In the genomic region with DNA sequence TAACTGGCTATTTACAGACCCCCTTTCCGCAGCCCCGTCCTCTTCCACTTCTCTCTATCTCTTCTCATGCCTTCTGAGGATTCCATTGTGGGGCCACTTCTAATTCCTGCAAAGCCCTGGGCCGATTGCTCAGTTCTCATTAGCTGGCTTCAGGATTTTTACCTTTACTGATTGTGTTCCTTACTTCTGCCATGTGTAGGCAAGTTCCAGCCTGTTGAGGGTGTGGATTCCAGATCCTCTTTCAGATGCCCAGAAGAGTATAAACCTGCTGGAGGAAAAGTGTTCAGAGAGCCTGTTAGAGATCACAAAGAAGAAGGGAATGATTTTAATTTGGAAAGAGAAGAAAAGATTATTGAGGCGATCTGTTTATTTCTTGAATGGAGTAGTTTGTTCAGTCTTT, we compare ENCODE assay signal across 18 cellular contexts. TPM values are rescaled to one million over a fixed set of nuclear protein-coding genes. Genes with fewer than 3 reads are reported as not detected.
DNase-seq lines count a peak whose midpoint lies in the region; ATAC-seq and TF ChIP-seq lines count a peak whose summit lies in the region.
"Had no signal": no experiment of that assay in that cellular context is flagged by ENCODE, and none has a peak within 500 bp of the region (broad histone marks: within the 10 kb centered on the region; RNA-seq: fewer than 3 reads in every experiment).

No MANE protein-coding gene starts in this region.

- no peak for DNase-seq in RWPE2 (ENCODE audit: low spot score)
- peak; percentile 92 for DNase-seq in epithelial cell of esophagus (ENCODE audit: low read depth)
- DNase-seq in neural progenitor cell (ENCODE audit: low spot score), result peak; percentile 37
- no peak for DNase-seq in T-helper 1 cell
- DNase-seq in hippocampal formation (lab: John Stamatoyannopoulos, UW), result no peak
- DNase-seq in lower leg skin (ENCODE audit: low spot score in 2 of 2), result no peak
- DNase-seq: ACHN; Calu3; CD4-positive, CD25-positive, alpha-beta regulatory T cell; DND-41; GDM1; GM23248; HFFc6; NCI-H1048; NCI-H1694; SHP77 treated with DMSO at 0.1 percent for 48 hours had no signal

- peaks cover 2% of the 10 kb centered on the region for H3K4me1 Mint-ChIP-seq in neural progenitor cell

- TF ChIP-seq POLR2A in lower leg skin (IDR thresholded peaks at IDR 0.05), result no peak

- peaks cover 26% of the 10 kb centered on the region for H3K79me2 ChIP-seq in neural progenitor cell (ENCODE audit: low read depth)

- no peak overlapping the region for H2AFZ ChIP-seq in neural progenitor cell (replicated peaks)
- H2AFZ ChIP-seq: GM23248 had no signal

- no peaks in the 10 kb centered on the region for H3K36me3 ChIP-seq in HEK293 (ENCODE audit: control insufficient read depth in 2 of 2, insufficient read depth in 1 of 2, low read length in 2 of 2)
- peaks cover 33% of the 10 kb centered on the region for H3K36me3 ChIP-seq in RWPE2 (ENCODE audit: low read depth)
- H3K36me3 ChIP-seq in neural progenitor cell, result no peaks in the 10 kb centered on the region

- CTCF ChIA-PET in HEK293 (lab: Yijun Ruan, JAX), result interaction anchor here (0.6 to 1.2 kb wide), 8 partner anchors 10 to 720 kb away, joined by 3 to 4 read pairs (median 3); partner anchors contain the start of gene CALHM5

- H3K27ac ChIP-seq in HEK293 (ENCODE audit: extremely low read depth, low read depth, low read length) (no peak overlapping the region), RWPE2 (ENCODE audit: poor library complexity, severe bottlenecking) (peak overlapping the region; percentile 91), neural progenitor cell (peak overlapping the region; percentile 5)
- H3K27ac ChIP-seq: GM23248 had no signal

- H3K27me3 ChIP-seq in RWPE2 (ENCODE audit: insufficient read depth, poor library complexity, severe bottlenecking) (no peaks in the 10 kb centered on the region), neural progenitor cell (no peaks in the 10 kb centered on the region)

- H3K27ac Mint-ChIP-seq in neural progenitor cell, result no peak overlapping the region
- H3K27ac Mint-ChIP-seq: CD4-positive, CD25-positive, alpha-beta regulatory T cell; HFFc6 had no signal

- H3K4me3 Mint-ChIP-seq in neural progenitor cell, result no peak overlapping the region
- H3K4me3 Mint-ChIP-seq: HFFc6 had no signal

- 47 to 51% methylated on average over 4 of the region's 4 CpGs for WGBS in lower leg skin, 2 donors

- H3K9me3 Mint-ChIP-seq in neural progenitor cell, result no peaks in the 10 kb centered on the region
- H3K9me3 Mint-ChIP-seq: CD4-positive, CD25-positive, alpha-beta regulatory T cell; HFFc6 had no signal

- peaks cover 14% of the 10 kb centered on the region; the same call in 1 of the 2 replicates for H3K4me1 ChIP-seq in HEK293 (ENCODE audit: control insufficient read depth, insufficient read depth, low read length)
- H3K4me1 ChIP-seq in RWPE2 (ENCODE audit: insufficient read depth, poor library complexity, severe bottlenecking), result peaks cover 83% of the 10 kb centered on the region
- H3K4me1 ChIP-seq in neural progenitor cell, result peaks cover 9% of the 10 kb centered on the region

- peaks cover 8% of the 10 kb centered on the region for H3F3A ChIP-seq in neural progenitor cell (ENCODE audit: low read depth)

- H3K27me3 Mint-ChIP-seq in neural progenitor cell (ENCODE audit: insufficient read depth, low read depth), result peaks cover 4% of the 10 kb centered on the region

- H3K9ac ChIP-seq in neural progenitor cell, result no peak overlapping the region
- H3K9ac ChIP-seq: GM23248 had no signal

- intact Hi-C loops in lower leg skin (cut with DNase I; ENCODE audit: low total_unique reads), result no loop called here

- H3K4me3 ChIP-seq in HEK293 (ENCODE audit: low read depth, low read length) (no peak overlapping the region), RWPE2 (ENCODE audit: severe bottlenecking) (no peak overlapping the region), epithelial cell of esophagus (ENCODE audit: low read length) (peak overlapping the region; percentile 9), neural progenitor cell (no peak overlapping the region), lower leg skin (ENCODE audit: low read depth, poor library complexity, severe bottlenecking) (no peak overlapping the region)
- H3K4me3 ChIP-seq: GM23248, K562 had no signal

- POLR2A ChIA-PET in HEK293 (lab: Yijun Ruan, JAX), result no interaction called here

- H3K4me2 ChIP-seq in neural progenitor cell, result peak overlapping the region; percentile 19

- no peaks in the 10 kb centered on the region for H4K20me1 ChIP-seq in neural progenitor cell (ENCODE audit: low read depth)

- peak; percentile 61 for ATAC-seq in RWPE2 (ENCODE audit: low read depth)
- ATAC-seq: K562 had no signal

- TF ChIP-seq CTCF in HEK293 (tag by site-specific recombination; IDR thresholded peaks at IDR 0.05) (no peak), RWPE2 (IDR thresholded peaks at IDR 0.05; ENCODE audit: poor library complexity, severe bottlenecking) (no peak), epithelial cell of esophagus (IDR thresholded peaks at IDR 0.05; ENCODE audit: insufficient read depth, low read depth, low read length, missing control alignments) (no peak), neural progenitor cell (IDR thresholded peaks at IDR 0.05) (no peak), lower leg skin (IDR thresholded peaks at IDR 0.05) (no peak)

- H3K9me3 ChIP-seq in HEK293 (ENCODE audit: control insufficient read depth, insufficient read depth, low read depth, low read length), result no peaks in the 10 kb centered on the region
- no peaks in the 10 kb centered on the region for H3K9me3 ChIP-seq in RWPE2 (ENCODE audit: severe bottlenecking)
- H3K9me3 ChIP-seq in neural progenitor cell (ENCODE audit: low read depth), result no peaks in the 10 kb centered on the region

- peaks cover 13% of the 10 kb centered on the region for H3K36me3 Mint-ChIP-seq in neural progenitor cell
- H3K36me3 Mint-ChIP-seq: CD4-positive, CD25-positive, alpha-beta regulatory T cell had no signal

TF ChIP-seq in HEK293, 187 proteins besides CTCF, POLR2A, EP300 and RAD21:
- peak; percentile 51; the same call in 1 of the 2 replicates for TF ChIP-seq ZBTB17 (tag by site-specific recombination; IDR thresholded peaks at IDR 0.05)
- no peak for TF ChIP-seq EGR2 (tag by site-specific recombination; IDR thresholded peaks at IDR 0.05; ENCODE audit: low read depth)
- TF ChIP-seq SCRT2 (tag by site-specific recombination; IDR thresholded peaks at IDR 0.05), result peak; percentile 46; the same call in 1 of the 2 replicates
- no peak for TF ChIP-seq ZNF660 (tag by site-specific recombination; IDR thresholded peaks at IDR 0.05)
- TF ChIP-seq, protein P1, sequence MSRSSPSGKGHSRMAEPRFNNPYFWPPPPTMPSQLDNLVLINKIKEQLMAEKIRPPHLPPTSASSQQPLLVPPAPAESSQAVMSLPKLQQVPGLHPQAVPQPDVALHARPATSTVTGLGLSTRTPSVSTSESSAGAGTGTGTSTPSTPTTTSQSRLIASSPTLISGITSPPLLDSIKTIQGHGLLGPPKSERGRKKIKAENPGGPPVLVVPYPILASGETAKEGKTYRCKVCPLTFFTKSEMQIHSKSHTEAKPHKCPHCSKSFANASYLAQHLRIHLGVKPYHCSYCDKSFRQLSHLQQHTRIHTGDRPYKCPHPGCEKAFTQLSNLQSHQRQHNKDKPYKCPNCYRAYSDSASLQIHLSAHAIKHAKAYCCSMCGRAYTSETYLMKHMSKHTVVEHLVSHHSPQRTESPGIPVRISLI (tag by site-specific recombination; IDR thresholded peaks at IDR 0.05), result no peak
- peak; percentile 56; the same call in 1 of the 2 replicates for TF ChIP-seq ZSCAN16 (tag by site-specific recombination; IDR thresholded peaks at IDR 0.05)

RNA-seq across cellular contexts. Expression of gene DSE, which starts 5.4 kb away (rescaled TPM):
- total RNA-seq in neural progenitor cell (ENCODE audit: low replicate concordance) (30.0 and 43.7 TPM in 2 replicates), lower leg skin (10 to 100 TPM; 29.0 to 50.4 (median 38.7) TPM)

Comparison
In these comparisons a context has a peak if more than half of its experiments do, and no peak if none do; other contexts are left out.
1. DNase-seq: peak in epithelial cell of esophagus (single experiment) and neural progenitor cell (single experiment); none in RWPE2 (single experiment), T-helper 1 cell (0 of 5), hippocampal formation (0 of 2) and lower leg skin (0 of 2).